ENCODE assay signal across 1 cellular context in genomic region chr22:41844036-41844435, GRCh38.
A peak's percentile ranks its signal among the peaks of the same experiment; 100 is the strongest.
TF ChIP-seq lines count a peak whose summit lies in the region.

No MANE protein-coding gene starts in this region.

TF ChIP-seq in K562, 482 proteins besides CTCF, POLR2A, EP300 and RAD21:
- TF ChIP-seq, protein P1, sequence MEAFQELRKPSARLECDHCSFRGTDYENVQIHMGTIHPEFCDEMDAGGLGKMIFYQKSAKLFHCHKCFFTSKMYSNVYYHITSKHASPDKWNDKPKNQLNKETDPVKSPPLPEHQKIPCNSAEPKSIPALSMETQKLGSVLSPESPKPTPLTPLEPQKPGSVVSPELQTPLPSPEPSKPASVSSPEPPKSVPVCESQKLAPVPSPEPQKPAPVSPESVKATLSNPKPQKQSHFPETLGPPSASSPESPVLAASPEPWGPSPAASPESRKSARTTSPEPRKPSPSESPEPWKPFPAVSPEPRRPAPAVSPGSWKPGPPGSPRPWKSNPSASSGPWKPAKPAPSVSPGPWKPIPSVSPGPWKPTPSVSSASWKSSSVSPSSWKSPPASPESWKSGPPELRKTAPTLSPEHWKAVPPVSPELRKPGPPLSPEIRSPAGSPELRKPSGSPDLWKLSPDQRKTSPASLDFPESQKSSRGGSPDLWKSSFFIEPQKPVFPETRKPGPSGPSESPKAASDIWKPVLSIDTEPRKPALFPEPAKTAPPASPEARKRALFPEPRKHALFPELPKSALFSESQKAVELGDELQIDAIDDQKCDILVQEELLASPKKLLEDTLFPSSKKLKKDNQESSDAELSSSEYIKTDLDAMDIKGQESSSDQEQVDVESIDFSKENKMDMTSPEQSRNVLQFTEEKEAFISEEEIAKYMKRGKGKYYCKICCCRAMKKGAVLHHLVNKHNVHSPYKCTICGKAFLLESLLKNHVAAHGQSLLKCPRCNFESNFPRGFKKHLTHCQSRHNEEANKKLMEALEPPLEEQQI (IDR thresholded peaks at IDR 0.05): no peak
- TF ChIP-seq ZNF766 (CRISPR knock-in tag; conservative IDR thresholded peaks at IDR 0.05): no peak
- peak; percentile 16; the same call in 1 of the 2 replicates for TF ChIP-seq SPI1 (IDR thresholded peaks at IDR 0.05; ENCODE audit: borderline replicate concordance, low read depth, low read length)
- TF ChIP-seq PURB (CRISPR knock-in tag; IDR thresholded peaks at IDR 0.05; ENCODE audit: low read depth): no peak
